9 cellular contexts compared by ENCODE assay signal in genomic region chr11:126352934-126353801, GRCh38. TPM values are rescaled to one million over a fixed set of nuclear protein-coding genes. Genes with fewer than 3 reads are reported as not detected.
DNase-seq lines count a peak whose midpoint lies in the region; ATAC-seq, FAIRE-seq and TF ChIP-seq lines count a peak whose summit lies in the region.
"Had no signal": no experiment of that assay in that cellular context is flagged by ENCODE, and none has a peak within 500 bp of the region (broad histone marks: within the 10 kb centered on the region; RNA-seq: fewer than 3 reads in every experiment).

No MANE protein-coding gene starts in this region.

- intact Hi-C loops in adrenal gland (cut with DNase I) (no loop called here), natural killer cell (cut with micrococcal nuclease) (loop anchor here (2.0 kb wide), 1 partner anchor 24 kb away; no protein-coding TSS in a partner anchor)

- H3K4me1 Mint-ChIP-seq in natural killer cell = peaks cover 59 to 79% of the 10 kb centered on the region in 2 donors

- no peaks in the 10 kb centered on the region for H3K9me3 Mint-ChIP-seq in natural killer cell

- peak overlapping the region; percentile 71 for H3K4me3 Mint-ChIP-seq in natural killer cell

- H3K36me3 Mint-ChIP-seq in natural killer cell = no peaks in the 10 kb centered on the region

- FAIRE-seq in GM12891 (lab: Jason Lieb, UNC) = peak; percentile 77

- no peaks in the 10 kb centered on the region for H3K36me3 ChIP-seq in adrenal gland (replicated peaks in 1 of 2)

- H3K27ac Mint-ChIP-seq in natural killer cell = peak overlapping the region; percentile 91 to 96

- H3K27ac ChIP-seq in adrenal gland = peak overlapping the region in 4 of 5 donors; percentile 9 to 62 (median 36)
- H3K27ac ChIP-seq: parathyroid adenoma had no signal

- H3K9me3 ChIP-seq in adrenal gland (replicated peaks in 1 of 3) = no peaks in the 10 kb centered on the region

- ATAC-seq in natural killer cell = peak in 2 of 3 donors; percentile 19 to 35
- ATAC-seq in GM21737 (IDR thresholded peaks at IDR 0.05; ENCODE audit: unreplicated experiment) = no peak
- ATAC-seq in GM19452 (IDR thresholded peaks at IDR 0.05; ENCODE audit: unreplicated experiment) = no peak

- WGBS in adrenal gland, 4 donors = 68 to 85% (median 79%) methylated on average over 4 of the region's 4 CpGs

- peaks cover 68 to 76% of the 10 kb centered on the region in 2 donors for H3K4me1 ChIP-seq in adrenal gland (replicated peaks in 1 of 2)
- H3K4me1 ChIP-seq: parathyroid adenoma had no signal

- DNase-seq in GM12891 (ENCODE audit: insufficient read length, low spot score) (no peak), NAMALWA (ENCODE audit: low spot score) (peak; percentile 34), adrenal gland (no peak), natural killer cell (no peak), DMS153 treated with DMSO at 0.1 percent for 48 hours (lab: John Stamatoyannopoulos, UW; ENCODE audit: unreplicated experiment) (no peak), DMS153 (lab: John Stamatoyannopoulos, UW) (no peak)

- TF ChIP-seq CTCF in adrenal gland (IDR thresholded peaks at IDR 0.05) (no peak), natural killer cell (IDR thresholded peaks at IDR 0.05) (peak; percentile 31)

- no peak overlapping the region for H3K4me3 ChIP-seq in adrenal gland

- no peaks in the 10 kb centered on the region for H3K27me3 Mint-ChIP-seq in natural killer cell (ENCODE audit: low read depth in 2 of 2)

- no peaks in the 10 kb centered on the region for H3K27me3 ChIP-seq in adrenal gland

- TF ChIP-seq POLR2A in GM12891 (IDR thresholded peaks at IDR 0.05; ENCODE audit: low read depth, low read length) (no peak), adrenal gland (IDR thresholded peaks at IDR 0.05) (no peak)

TF ChIP-seq in GM12891, 5 proteins besides CTCF, POLR2A, EP300 and RAD21:
- TF ChIP-seq POLR2AphosphoS5 (IDR thresholded peaks at IDR 0.05; ENCODE audit: low read depth, low read length) (no peak), TAF1 (IDR thresholded peaks at IDR 0.05; ENCODE audit: low read depth, low read length) (no peak), PAX5 (IDR thresholded peaks at IDR 0.05; ENCODE audit: insufficient read depth, low read length, severe bottlenecking) (no peak), POU2F2 (IDR thresholded peaks at IDR 0.05; ENCODE audit: low read depth, low read length) (no peak), SPI1 (IDR thresholded peaks at IDR 0.05; ENCODE audit: low read depth, low read length) (no peak)

RNA-seq across cellular contexts. Expression of gene ST3GAL4, which starts 2.3 kb away (rescaled TPM):
- polyA plus RNA-seq in GM12891 (2012; ENCODE audit: low read depth, missing spikeins) = 3.5 TPM
- total RNA-seq in adrenal gland = 100 to 1,000 TPM; 119 to 359 (median 144) TPM
- polyA plus RNA-seq in adrenal gland = 100 to 1,000 TPM; 210 to 265 (median 254) TPM
- 10 to 100 TPM; 43.3 to 57.6 (median 47.3) TPM for total RNA-seq in natural killer cell

RNA-seq across cellular contexts. Expression of gene DCPS, which starts 49.3 kb away (rescaled TPM):
- polyA plus RNA-seq in GM12891 (2012; ENCODE audit: low read depth, missing spikeins) = 45.3 TPM
- 10 to 100 TPM in 7 of 8 donors, 1 to 10 TPM in 1; 8.3 to 22.2 (median 18.8) TPM for total RNA-seq in adrenal gland
- polyA plus RNA-seq in adrenal gland = 10 to 100 TPM; 18.2 to 45.5 (median 22.4) TPM
- total RNA-seq in natural killer cell = 10 to 100 TPM; 20.1 to 25.8 (median 23.1) TPM

Comparison
In these comparisons a context has a peak if more than half of its experiments do, and no peak if none do; other contexts are left out.
1. ATAC-seq: peak in natural killer cell (2 of 3); none in GM21737 (single experiment) and GM19452 (single experiment).